1 cellular context compared by ENCODE assay signal in genomic region chr13:48353590-48353989, GRCh38.
TF ChIP-seq lines count a peak whose summit lies in the region.

No MANE protein-coding gene starts in this region.

TF ChIP-seq in K562, 482 proteins besides CTCF, POLR2A, EP300 and RAD21:
- TF ChIP-seq PHB (CRISPR knock-in tag; IDR thresholded peaks at IDR 0.05) (no peak), RBM14 (IDR thresholded peaks at IDR 0.05; ENCODE audit: borderline replicate concordance, insufficient read depth, low read depth, low read length) (no peak), ZNF324 (CRISPR knock-in tag; IDR thresholded peaks at IDR 0.05) (peak; percentile 92)
